Comparison of ENCODE assay signal across 6 cellular contexts in the genomic region with DNA sequence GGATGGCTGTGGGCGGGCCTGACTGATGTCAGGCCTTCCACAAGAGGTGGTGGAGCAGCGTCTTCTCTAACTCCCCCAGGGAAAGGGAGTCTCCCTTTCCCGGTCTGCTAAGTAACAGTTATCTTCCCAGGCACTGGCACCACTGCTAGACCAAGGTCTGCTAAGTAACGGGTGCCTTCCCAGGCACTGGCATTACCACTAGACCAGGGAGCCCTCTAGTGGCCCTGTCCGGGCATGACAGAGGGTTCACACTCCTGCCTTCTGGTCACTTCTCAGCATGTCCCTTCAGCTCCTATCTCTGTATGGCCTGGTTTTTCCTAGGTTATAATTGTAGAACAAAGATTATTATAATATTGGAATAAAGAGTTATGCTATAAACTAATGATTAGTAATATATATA. TPM values are rescaled to one million over a fixed set of nuclear protein-coding genes. Genes with fewer than 3 reads are reported as not detected.
DNase-seq lines count a peak whose midpoint lies in the region; ATAC-seq, FAIRE-seq and TF ChIP-seq lines count a peak whose summit lies in the region.
"Not testable (repeated sequence)": the region's sequence is repeated elsewhere in the genome, so short reads cannot be mapped to it uniquely, and the experiment has no call there.

No MANE protein-coding gene starts in this region.

- H3K9me3 Mint-ChIP-seq in osteocyte (ENCODE audit: unreplicated experiment) = not testable (repeated sequence)

- not testable (repeated sequence) for H3K36me3 Mint-ChIP-seq in osteocyte (ENCODE audit: unreplicated experiment)

- not testable (repeated sequence) for FAIRE-seq in A549 (lab: Jason Lieb, UNC)

- not testable (repeated sequence) for H3K27me3 Mint-ChIP-seq in osteocyte (ENCODE audit: unreplicated experiment)

- TF ChIP-seq CTCF in A549 (IDR thresholded peaks at IDR 0.05) (peak; percentile 39), osteocyte (IDR thresholded peaks at IDR 0.05) (peak; percentile 60)

- POLR2A ChIA-PET in A549 (lab: Yijun Ruan, JAX) = not testable (repeated sequence)

- peak; percentile 37 to 42; a peak in 4 of 5 replicates for TF ChIP-seq RAD21 in A549 (conservative IDR thresholded peaks at IDR 0.05 in 1 of 2, IDR thresholded peaks at IDR 0.05 in 1 of 2)

- H3K4me2 ChIP-seq in A549 = not testable (repeated sequence)

- TF ChIP-seq EP300 in A549 (IDR thresholded peaks at IDR 0.05) = not testable (repeated sequence)

- H3K9me3 ChIP-seq in A549 = not testable (repeated sequence)

- not testable (repeated sequence) for H3K27ac ChIP-seq in A549

- CTCF ChIA-PET in A549 (lab: Yijun Ruan, JAX) = interaction anchor here (0.8 to 6.8 kb wide), 18 partner anchors 8 to 190 kb away, joined by 3 to 58 read pairs (median 4); no protein-coding TSS in a partner anchor

- not testable (repeated sequence) for TF ChIP-seq POLR2A in A549 (IDR thresholded peaks at IDR 0.05; ENCODE audit: low read length)

- not testable (repeated sequence) for H3K4me3 Mint-ChIP-seq in osteocyte (ENCODE audit: unreplicated experiment)

- WGBS in A549 (ENCODE audit: missing lambda C conversion rate) = 0% methylated on average over 2 of the region's 5 CpGs

- peak in 1 of 2 experiments; percentile 53 for DNase-seq in A549 (ENCODE audit: low read depth in 1 of 2, low spot score in 1 of 2)
- peak; percentile 68 to 71 for DNase-seq in NCI-H2081 (lab: John Stamatoyannopoulos, UW)
- DNase-seq in activated CD4-positive, alpha-beta T cell treated with anti-CD3 and anti-CD28 coated beads for 48 hours = peak; percentile 90
- DNase-seq in effector CD4-positive, alpha-beta T cell = peak; percentile 58
- peak; percentile 94 for DNase-seq in osteocyte (ENCODE audit: extremely low spot score, unreplicated experiment)

- not testable (repeated sequence) for H3K4me1 ChIP-seq in A549

- not testable (repeated sequence) for H3K4me3 ChIP-seq in A549

- ATAC-seq in A549 = peak; percentile 52 to 75; a peak in 5 of 6 replicates
- peak; percentile 13 for ATAC-seq in GM21367 (IDR thresholded peaks at IDR 0.05; ENCODE audit: unreplicated experiment)

- not testable (repeated sequence) for H3K4me1 Mint-ChIP-seq in osteocyte (ENCODE audit: unreplicated experiment)

- not testable (repeated sequence) for H3K27ac Mint-ChIP-seq in osteocyte (ENCODE audit: unreplicated experiment)

TF ChIP-seq in A549, 52 proteins besides CTCF, POLR2A, EP300 and RAD21:
- TF ChIP-seq SMC3 (IDR thresholded peaks at IDR 0.05) = peak; percentile 41; the same call in 2 of the 3 replicates
TF ChIP-seq in A549: peak in this region for 1; not testable (repeated sequence) for 51.

RNA-seq across cellular contexts. Expression of a gene that starts 1.8 kb away (rescaled TPM):
- not detected in 2 replicates for polyA plus RNA-seq in A549 (2011; rRNA removed)
- polyA plus RNA-seq in A549 (2012; cell fraction: cytosol; rRNA removed) = not detected in 2 replicates
- 0.07 and 0.10 TPM in 2 replicates for polyA plus RNA-seq in A549 (2012; cell fraction: nucleus; rRNA removed)
- not detected in 3 replicates for polyA plus RNA-seq in A549 (2017; fragmentation: RNase III; extraction: RNeasy Plus Mini Kit Qiagen cat#74134 plus additional on column Dnase treatment)
- polyA minus RNA-seq in A549 (2011; rRNA and poly(A)+ RNA removed) = not detected in 2 replicates
- not detected in 2 replicates for total RNA-seq in osteocyte

RNA-seq across cellular contexts. Expression of a gene that starts 40.2 kb away (rescaled TPM):
- polyA plus RNA-seq in A549 (2011; rRNA removed) (0.25 and 0.36 TPM in 2 replicates), A549 (2017; fragmentation: RNase III; extraction: RNeasy Plus Mini Kit Qiagen cat#74134 plus additional on column Dnase treatment) (0.50 to 0.66 TPM (median 0.55 TPM) in 3 replicates)
- polyA plus RNA-seq in A549 (2012; cell fraction: cytosol; rRNA removed) = 0.08 and 0.10 TPM in 2 replicates
- polyA plus RNA-seq in A549 (2012; cell fraction: nucleus; rRNA removed) = 0.31 and 0.81 TPM in 2 replicates
- 0.34 and 0.41 TPM in 2 replicates for polyA minus RNA-seq in A549 (2011; rRNA and poly(A)+ RNA removed)
- 1.0 and 1.5 TPM in 2 replicates for total RNA-seq in osteocyte

RNA-seq across cellular contexts. Expression of a gene that starts 40.8 kb away (rescaled TPM):
- polyA plus RNA-seq in A549 (2011; rRNA removed) (1.1 and 1.8 TPM in 2 replicates), A549 (2017; fragmentation: RNase III; extraction: RNeasy Plus Mini Kit Qiagen cat#74134 plus additional on column Dnase treatment) (1.9 to 3.0 TPM (median 2.9 TPM) in 3 replicates)
- polyA plus RNA-seq in A549 (2012; cell fraction: cytosol; rRNA removed) = 1.2 and 1.8 TPM in 2 replicates
- polyA plus RNA-seq in A549 (2012; cell fraction: nucleus; rRNA removed) = 11.5 and 11.6 TPM in 2 replicates
- 1.1 and 2.1 TPM in 2 replicates for polyA minus RNA-seq in A549 (2011; rRNA and poly(A)+ RNA removed)
- 8.1 and 12.6 TPM in 2 replicates for total RNA-seq in osteocyte

RNA-seq across cellular contexts. Expression of a gene that starts 49.5 kb away (rescaled TPM):
- 0.27 and 0.56 TPM in 2 replicates for polyA plus RNA-seq in A549 (2011; rRNA removed)
- 0.13 and 0.18 TPM in 2 replicates for polyA plus RNA-seq in A549 (2012; cell fraction: cytosol; rRNA removed)
- polyA plus RNA-seq in A549 (2012; cell fraction: nucleus; rRNA removed) = 2.0 and 2.4 TPM in 2 replicates
- polyA plus RNA-seq in A549 (2017; fragmentation: RNase III; extraction: RNeasy Plus Mini Kit Qiagen cat#74134 plus additional on column Dnase treatment) = 0.08 to 0.16 TPM (median 0.10 TPM) in 3 replicates
- polyA minus RNA-seq in A549 (2011; rRNA and poly(A)+ RNA removed) = 0.12 and 0.15 TPM in 2 replicates
- 2.9 and 3.6 TPM in 2 replicates for total RNA-seq in osteocyte

RNA-seq across cellular contexts. Expression of a gene that starts 59.4 kb away (rescaled TPM):
- polyA plus RNA-seq in A549 (2011; rRNA removed) = 3.4 and 5.7 TPM in 2 replicates
- polyA plus RNA-seq in A549 (2012; cell fraction: cytosol; rRNA removed) = 6.2 and 6.9 TPM in 2 replicates
- polyA plus RNA-seq in A549 (2012; cell fraction: nucleus; rRNA removed) = 45.9 and 47.5 TPM in 2 replicates
- polyA plus RNA-seq in A549 (2017; fragmentation: RNase III; extraction: RNeasy Plus Mini Kit Qiagen cat#74134 plus additional on column Dnase treatment) = 12.0 to 15.6 TPM (median 14.1 TPM) in 3 replicates
- polyA minus RNA-seq in A549 (2011; rRNA and poly(A)+ RNA removed) = 5.6 and 8.1 TPM in 2 replicates
- total RNA-seq in osteocyte = 18.2 and 20.3 TPM in 2 replicates
